ENCODE assay signal across 21 cellular contexts in the genomic region with DNA sequence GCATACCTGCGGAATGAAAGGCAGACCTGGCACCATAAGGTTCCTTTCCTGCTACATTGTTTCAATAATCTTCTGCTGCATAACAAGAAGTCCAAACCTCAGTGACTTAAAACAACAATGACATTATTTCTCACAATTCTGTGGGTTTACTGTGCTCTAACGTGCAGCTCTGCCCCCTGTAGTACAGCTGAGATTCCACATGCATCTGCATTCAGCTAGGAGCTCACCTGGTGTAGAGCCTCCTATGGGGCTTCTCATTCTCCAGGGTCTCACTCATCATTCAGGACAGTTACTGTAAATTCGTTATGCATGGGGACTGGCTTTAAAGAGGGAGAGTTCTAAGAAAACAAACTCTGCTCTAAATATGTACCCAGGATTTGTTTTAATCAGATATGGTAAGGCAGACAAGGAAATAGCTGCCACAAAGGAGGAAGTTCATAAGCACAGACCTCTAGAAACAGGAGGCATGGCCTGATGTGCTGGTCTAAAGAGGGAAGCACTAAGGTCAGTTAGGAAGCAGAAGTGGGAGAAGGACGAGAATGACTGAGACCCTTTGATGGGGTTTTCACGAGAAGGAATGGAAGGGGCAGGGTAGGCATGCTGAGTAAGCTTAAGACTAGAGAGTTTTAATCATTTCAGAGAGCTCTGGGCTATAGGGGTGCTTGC.
DNase-seq lines count a peak whose midpoint lies in the region; ATAC-seq, FAIRE-seq and TF ChIP-seq lines count a peak whose summit lies in the region.
"Had no signal": no experiment of that assay in that cellular context is flagged by ENCODE, and none has a peak within 500 bp of the region (broad histone marks: within the 10 kb centered on the region; RNA-seq: fewer than 3 reads in every experiment).

No MANE protein-coding gene starts in this region.

- CTCF ChIA-PET in A549 (lab: Yijun Ruan, JAX) (interaction anchor here (1.5 kb wide), 1 partner anchor 21 kb away, joined by 3 read pairs; no protein-coding TSS in a partner anchor), GM12878 (lab: Yijun Ruan, JAX) (interaction anchor here (0.7 to 1.2 kb wide), 4 partner anchors 116 to 312 kb away, joined by 3 to 4 read pairs (median 3); no protein-coding TSS in a partner anchor)

- H3K4me1 ChIP-seq in A549 (no peaks in the 10 kb centered on the region), H9 (ENCODE audit: insufficient read depth, low read length) (peaks cover 5% of the 10 kb centered on the region; the same call in 1 of the 2 replicates), GM12878 (ENCODE audit: control insufficient read depth, insufficient read depth, low read length) (no peaks in the 10 kb centered on the region)
- H3K4me1 ChIP-seq: vagina had no signal

- intact Hi-C loops in GM12878 (cut with micrococcal nuclease; ENCODE audit: unreplicated experiment) (no loop called here), sciatic nerve (cut with DNase I) (no loop called here)

- H3K4me3 ChIP-seq in A549 (no peak overlapping the region), GM12878 (no peak overlapping the region)
- H3K4me3 ChIP-seq: PC-9, vagina had no signal

- no peak overlapping the region for H3K4me3 Mint-ChIP-seq in H9
- H3K4me3 Mint-ChIP-seq: IgD-negative memory B cell had no signal

- TF ChIP-seq POLR2A in A549 (IDR thresholded peaks at IDR 0.05; ENCODE audit: low read length), result no peak
- no peak for TF ChIP-seq POLR2A in GM12878 (IDR thresholded peaks at IDR 0.05; ENCODE audit: low read depth, low read length)

- WGBS in A549 (ENCODE audit: missing lambda C conversion rate), result 19% methylated on average over 5 of the region's 5 CpGs
- WGBS in H9 (ENCODE audit: extremely low coverage, insufficient read length, low lambda C conversion rate), result no CpG with 5 or more reads among the region's 5 CpGs
- WGBS in GM12878 (ENCODE audit: insufficient coverage, insufficient replicate concordance, low lambda C conversion rate, missing lambda C conversion rate), result 4% methylated on average over 5 of the region's 5 CpGs

- no peak overlapping the region for H4K5ac ChIP-seq in H9 (ENCODE audit: insufficient read length, low read depth, low read length)

- H3K4ac ChIP-seq in H9 (ENCODE audit: low read depth, low read length), result no peak overlapping the region

- peaks cover 0 to 3% of the 10 kb centered on the region in 2 experiments; a peak in 2 of 5 replicates for H3K9me3 Mint-ChIP-seq in H9
- H3K9me3 Mint-ChIP-seq: activated T-helper 2 cell treated with anti-CD3 and anti-CD28 coated beads, Interferon-gamma antibody, Interleukin-2, Interleukin-4, amounts not matched to agents 10 μg/mL and 5 μg/mL and 100 μg/mL, durations not matched to agents 14 hours and 24 hours and 36 hours had no signal

- no peak overlapping the region for H2BK20ac ChIP-seq in H9 (ENCODE audit: low read depth, low read length, poor library complexity, severe bottlenecking)

- no peaks in the 10 kb centered on the region for H4K20me1 ChIP-seq in H9 (ENCODE audit: control insufficient read depth, insufficient read depth, insufficient read length)
- H4K20me1 ChIP-seq in GM12878 (ENCODE audit: control insufficient read depth, insufficient read depth), result no peaks in the 10 kb centered on the region

- H3K27me3 ChIP-seq in H9 (ENCODE audit: insufficient read depth, low read length) (no peaks in the 10 kb centered on the region), GM12878 (replicated peaks in 1 of 2; ENCODE audit: control insufficient read depth in 2 of 2, insufficient read depth in 2 of 2, low read length in 1 of 2) (no peaks in the 10 kb centered on the region)
- H3K27me3 ChIP-seq: vagina had no signal

- in situ Hi-C loops in GM12878 (cut with MboI), result no loop called here

- no peak overlapping the region for H2BK120ac ChIP-seq in H9 (ENCODE audit: low read depth, low read length, poor library complexity, severe bottlenecking)

- H3K79me1 ChIP-seq in H9 (ENCODE audit: insufficient read depth, low read depth, low read length, poor library complexity, severe bottlenecking), result no peaks in the 10 kb centered on the region

- POLR2A ChIA-PET in A549 (lab: Yijun Ruan, JAX), result no interaction called here
- POLR2A ChIA-PET in GM12878 (lab: Charles Lee), result no interaction called here

- BruUV-seq in GM12878 (replicated peaks; lab: Mats Ljungman, UMichigan), result no TSS peak

- no peak overlapping the region for H2AK5ac ChIP-seq in H9 (ENCODE audit: insufficient read length, low read length)

- TF ChIP-seq EP300 in A549 (IDR thresholded peaks at IDR 0.05), result no peak
- TF ChIP-seq EP300 in GM12878 (IDR thresholded peaks at IDR 0.05; ENCODE audit: borderline replicate concordance in 1 of 2, control insufficient read depth in 1 of 2, low read depth in 2 of 2, low read length in 2 of 2), result no peak

- H3K4me2 ChIP-seq in A549 (no peak overlapping the region), H9 (ENCODE audit: insufficient read depth, insufficient read length, low read length) (no peak overlapping the region), GM12878 (ENCODE audit: control insufficient read depth, insufficient read depth) (no peak overlapping the region)
- H3K4me2 ChIP-seq: PC-9 had no signal

- no peak overlapping the region for H3K56ac ChIP-seq in H9 (ENCODE audit: insufficient read length, low read depth, low read length)

- no peak overlapping the region for H2BK5ac ChIP-seq in H9 (ENCODE audit: insufficient read length, low read length)

- H3K9me3 ChIP-seq in A549 (no peaks in the 10 kb centered on the region), H9 (ENCODE audit: control insufficient read depth, low read depth, low read length) (no peaks in the 10 kb centered on the region), GM12878 (replicated peaks; ENCODE audit: control insufficient read depth, insufficient read depth, low read length) (no peaks in the 10 kb centered on the region)
- H3K9me3 ChIP-seq: vagina had no signal

- H3K79me2 ChIP-seq in H9 (ENCODE audit: insufficient read depth, low read length) (no peaks in the 10 kb centered on the region), GM12878 (ENCODE audit: control insufficient read depth, insufficient read depth, low read length) (no peaks in the 10 kb centered on the region)

- H3K27ac ChIP-seq in A549, result no peak overlapping the region
- H3K27ac ChIP-seq in H9 (ENCODE audit: insufficient read length, low read depth, low read length), result no peak overlapping the region
- no peak overlapping the region for H3K27ac ChIP-seq in GM12878 (ENCODE audit: control insufficient read depth, insufficient read depth)
- H3K27ac ChIP-seq: PC-9, vagina had no signal

- H3K18ac ChIP-seq in H9 (ENCODE audit: insufficient read length, low read depth, low read length), result no peak overlapping the region

- no peaks in the 10 kb centered on the region for H3K36me3 ChIP-seq in GM12878 (ENCODE audit: control insufficient read depth in 2 of 2, insufficient read depth in 2 of 2, low read length in 1 of 2)
- H3K36me3 ChIP-seq: vagina had no signal

- H2AFZ ChIP-seq in H9 (ENCODE audit: low read length) (no peak overlapping the region), GM12878 (ENCODE audit: control insufficient read depth, low read depth, low read length) (no peak overlapping the region)
- H2AFZ ChIP-seq: PC-9 had no signal

- H3K27me3 Mint-ChIP-seq in H9 (ENCODE audit: low read depth), result peaks cover 7% of the 10 kb centered on the region
- H3K27me3 Mint-ChIP-seq: IgD-negative memory B cell had no signal

- RAD21 ChIA-PET in GM12878 (lab: Charles Lee; ENCODE audit: unreplicated experiment), result no interaction called here

- H3K23ac ChIP-seq in H9 (ENCODE audit: insufficient read length, low read depth, low read length), result no peak overlapping the region

- no peak for TF ChIP-seq CTCF in A549 (IDR thresholded peaks at IDR 0.05)
- peak; percentile 68 for TF ChIP-seq CTCF in H9 (conservative IDR thresholded peaks at IDR 0.05)
- TF ChIP-seq CTCF in GM12878 (IDR thresholded peaks at IDR 0.05 in 2 of 3, conservative IDR thresholded peaks at IDR 0.05 in 1 of 3; ENCODE audit: control insufficient read depth in 2 of 3, extremely low read depth in 1 of 3, insufficient read depth in 1 of 3, low read depth in 3 of 3, low read length in 3 of 3), result peak in 1 of 3 experiments; percentile 14; a peak in 2 of 6 replicates

- peaks cover 31 to 32% of the 10 kb centered on the region in 2 experiments for H3K4me1 Mint-ChIP-seq in H9
- H3K4me1 Mint-ChIP-seq: IgD-negative memory B cell had no signal

- FAIRE-seq in A549 (lab: Jason Lieb, UNC) (no peak), GM12878 (lab: Jason Lieb, UNC) (no peak)
- FAIRE-seq: bronchial epithelial cell, islet of Langerhans had no signal

- no peak overlapping the region for H4K91ac ChIP-seq in H9 (ENCODE audit: insufficient read length, low read depth, low read length)

- TF ChIP-seq RAD21 in A549 (conservative IDR thresholded peaks at IDR 0.05 in 1 of 2, IDR thresholded peaks at IDR 0.05 in 1 of 2) (no peak), GM12878 (IDR thresholded peaks at IDR 0.05; ENCODE audit: insufficient read depth, low read depth, low read length) (peak; percentile 48; the same call in 1 of the 2 replicates)

- no peak overlapping the region for H4K8ac ChIP-seq in H9 (replicated peaks; ENCODE audit: insufficient read length, low read depth, low read length)

- H3K36me3 Mint-ChIP-seq in H9 (ENCODE audit: insufficient read depth in 1 of 3, low read depth in 3 of 3), result peaks cover 0 to 4% (median 0%) of the 10 kb centered on the region in 3 experiments; a peak in 2 of 7 replicates
- H3K36me3 Mint-ChIP-seq: IgD-negative memory B cell had no signal

- H3K23me2 ChIP-seq in H9 (ENCODE audit: insufficient read length, low read depth, low read length, poor library complexity, severe bottlenecking), result no peaks in the 10 kb centered on the region

- no peak overlapping the region for H3T11ph ChIP-seq in H9 (ENCODE audit: low read length)

- ATAC-seq in A549, result peak; percentile 43 to 62; a peak in 2 of 6 replicates
- peak; percentile 74 for ATAC-seq in GM12878
- ATAC-seq in sciatic nerve, result no peak
- ATAC-seq: esophagus mucosa, SK-N-SH treated with all-trans-retinoic acid at 6 μM for 48 hours had no signal

- H3K14ac ChIP-seq in H9 (ENCODE audit: insufficient read depth, low read length), result no peak overlapping the region

- H2BK15ac ChIP-seq in H9 (ENCODE audit: low read depth, low read length), result no peak overlapping the region

- H3K27ac Mint-ChIP-seq in H9, result peak overlapping the region in 2 of 3 experiments; percentile 6 to 28; a peak in 4 of 7 replicates
- H3K27ac Mint-ChIP-seq: activated T-helper 2 cell treated with anti-CD3 and anti-CD28 coated beads, Interferon-gamma antibody, Interleukin-2, Interleukin-4, amounts not matched to agents 10 μg/mL and 5 μg/mL and 100 μg/mL, durations not matched to agents 14 hours and 24 hours and 36 hours; IgD-negative memory B cell had no signal

- H3K9ac ChIP-seq in H9 (ENCODE audit: extremely low read depth, insufficient read length, low read length), result no peak overlapping the region
- no peak overlapping the region for H3K9ac ChIP-seq in GM12878 (ENCODE audit: control insufficient read depth, insufficient read depth, low read length)

- SMC1A ChIA-PET in GM12878 (lab: Charles Lee; ENCODE audit: uncharacterized antibody, unreplicated experiment), result interaction anchor here (1.2 to 1.3 kb wide), 2 partner anchors 74 to 157 kb away, joined by 3 to 4 read pairs; no protein-coding TSS in a partner anchor

- DNase-seq in A549 (ENCODE audit: low read depth in 1 of 2, low spot score in 1 of 2) (no peak), H9 (peak; percentile 43), NOMO-1 (lab: John Stamatoyannopoulos, UW; ENCODE audit: unreplicated experiment in 2 of 2) (peak; percentile 55 to 77), GM12878 (ENCODE audit: low read depth, low spot score) (no peak), sciatic nerve (ENCODE audit: low spot score) (no peak), NCI-H345 treated with DMSO at 0.1 percent for 48 hours (lab: John Stamatoyannopoulos, UW; ENCODE audit: unreplicated experiment) (no peak), inferior parietal cortex (ENCODE audit: extremely low spot score) (no peak), retina (no peak)
- DNase-seq: ACHN; activated CD8-positive, alpha-beta memory T cell treated with anti-CD3 and anti-CD28 coated beads for 24 hours; mesenchymal stem cell; NCI-H1436; NCI-H226; PC-9 had no signal

- H2BK12ac ChIP-seq in H9 (ENCODE audit: insufficient read length, low read depth, low read length), result no peak overlapping the region

Comparison
In these comparisons a context has a peak if more than half of its experiments do, and no peak if none do; other contexts are left out.
1. DNase-seq: peak in H9 (single experiment) and NOMO-1 (2 of 2); none in A549 (0 of 2), GM12878 (single experiment), sciatic nerve (single experiment), NCI-H345 treated with DMSO at 0.1 percent for 48 hours (single experiment), inferior parietal cortex (single experiment) and retina (single experiment).
2. Of the 24 proteins assayed by ChIP-seq in both GM12878 and A549: peak only in GM12878: RAD21 and SMC3; only in A549: none; in both: none; in neither: 21; mixed calls (peak in some experiments, not most) for 1.